In genomic region chr2:218023636-218024035, GRCh38 we compare ENCODE assay signal across 2 cellular contexts.
TF ChIP-seq lines count a peak whose summit lies in the region.

No MANE protein-coding gene starts in this region.

TF ChIP-seq in SK-N-SH, 30 proteins besides CTCF, POLR2A, EP300 and RAD21:
- TF ChIP-seq SIN3A (IDR thresholded peaks at IDR 0.05; ENCODE audit: borderline replicate concordance, low read depth, low read length), result no peak
- no peak for TF ChIP-seq FOSL2 (IDR thresholded peaks at IDR 0.05; ENCODE audit: borderline replicate concordance, low read depth)
- no peak for TF ChIP-seq IRF3 (IDR thresholded peaks at IDR 0.05; ENCODE audit: low read depth, low read length)
- TF ChIP-seq, protein P1, sequence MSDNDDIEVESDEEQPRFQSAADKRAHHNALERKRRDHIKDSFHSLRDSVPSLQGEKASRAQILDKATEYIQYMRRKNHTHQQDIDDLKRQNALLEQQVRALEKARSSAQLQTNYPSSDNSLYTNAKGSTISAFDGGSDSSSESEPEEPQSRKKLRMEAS (IDR thresholded peaks at IDR 0.05; ENCODE audit: low read depth), result no peak
- no peak for TF ChIP-seq MXI1 (IDR thresholded peaks at IDR 0.05; ENCODE audit: low read depth, low read length)
- TF ChIP-seq EZH2phosphoT487 (IDR thresholded peaks at IDR 0.05; ENCODE audit: borderline replicate concordance, low read depth), result no peak
- TF ChIP-seq, protein P2, sequence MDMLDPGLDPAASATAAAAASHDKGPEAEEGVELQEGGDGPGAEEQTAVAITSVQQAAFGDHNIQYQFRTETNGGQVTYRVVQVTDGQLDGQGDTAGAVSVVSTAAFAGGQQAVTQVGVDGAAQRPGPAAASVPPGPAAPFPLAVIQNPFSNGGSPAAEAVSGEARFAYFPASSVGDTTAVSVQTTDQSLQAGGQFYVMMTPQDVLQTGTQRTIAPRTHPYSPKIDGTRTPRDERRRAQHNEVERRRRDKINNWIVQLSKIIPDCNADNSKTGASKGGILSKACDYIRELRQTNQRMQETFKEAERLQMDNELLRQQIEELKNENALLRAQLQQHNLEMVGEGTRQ (IDR thresholded peaks at IDR 0.05; ENCODE audit: borderline replicate concordance, low read depth, low read length), result no peak
- TF ChIP-seq POLR2AphosphoS5 (IDR thresholded peaks at IDR 0.05; ENCODE audit: low read depth, low read length), result no peak
- TF ChIP-seq RFX5 (IDR thresholded peaks at IDR 0.05; ENCODE audit: low read length), result no peak
- TF ChIP-seq NFIC (IDR thresholded peaks at IDR 0.05; ENCODE audit: borderline replicate concordance), result no peak
- TF ChIP-seq TAF1 (IDR thresholded peaks at IDR 0.05; ENCODE audit: borderline replicate concordance, low read depth, low read length), result no peak

TF ChIP-seq in SK-N-SH treated with all-trans-retinoic acid at 6 μM for 48 hours, 23 proteins besides CTCF, POLR2A, EP300 and RAD21 (continued from another document):
- TF ChIP-seq BACH2 (CRISPR knock-in tag; IDR thresholded peaks at IDR 0.05; ENCODE audit: borderline replicate concordance) (no peak), ISL1 (CRISPR knock-in tag; IDR thresholded peaks at IDR 0.05) (no peak), ZC3H10 (CRISPR knock-in tag; IDR thresholded peaks at IDR 0.05) (no peak), PATZ1 (CRISPR knock-in tag; IDR thresholded peaks at IDR 0.05; ENCODE audit: borderline replicate concordance) (no peak), CSRNP3 (CRISPR knock-in tag; IDR thresholded peaks at IDR 0.05) (no peak), ZFP3 (CRISPR knock-in tag; IDR thresholded peaks at IDR 0.05) (no peak), TSHZ2 (CRISPR knock-in tag; IDR thresholded peaks at IDR 0.05) (no peak), TOX (CRISPR knock-in tag; IDR thresholded peaks at IDR 0.05; ENCODE audit: borderline replicate concordance) (no peak), ZNF565 (CRISPR knock-in tag; conservative IDR thresholded peaks at IDR 0.05; ENCODE audit: low read depth) (no peak), ZFP30 (CRISPR knock-in tag; IDR thresholded peaks at IDR 0.05) (no peak), PPARA (CRISPR knock-in tag; IDR thresholded peaks at IDR 0.05; ENCODE audit: borderline replicate concordance) (no peak), CSDC2 (CRISPR knock-in tag; IDR thresholded peaks at IDR 0.05) (no peak)
- TF ChIP-seq, protein P3, sequence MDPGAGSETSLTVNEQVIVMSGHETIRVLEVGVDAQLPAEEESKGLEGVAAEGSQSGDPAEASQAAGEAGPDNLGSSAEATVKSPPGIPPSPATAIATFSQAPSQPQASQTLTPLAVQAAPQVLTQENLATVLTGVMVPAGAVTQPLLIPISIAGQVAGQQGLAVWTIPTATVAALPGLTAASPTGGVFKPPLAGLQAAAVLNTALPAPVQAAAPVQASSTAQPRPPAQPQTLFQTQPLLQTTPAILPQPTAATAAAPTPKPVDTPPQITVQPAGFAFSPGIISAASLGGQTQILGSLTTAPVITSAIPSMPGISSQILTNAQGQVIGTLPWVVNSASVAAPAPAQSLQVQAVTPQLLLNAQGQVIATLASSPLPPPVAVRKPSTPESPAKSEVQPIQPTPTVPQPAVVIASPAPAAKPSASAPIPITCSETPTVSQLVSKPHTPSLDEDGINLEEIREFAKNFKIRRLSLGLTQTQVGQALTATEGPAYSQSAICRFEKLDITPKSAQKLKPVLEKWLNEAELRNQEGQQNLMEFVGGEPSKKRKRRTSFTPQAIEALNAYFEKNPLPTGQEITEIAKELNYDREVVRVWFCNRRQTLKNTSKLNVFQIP (CRISPR knock-in tag; IDR thresholded peaks at IDR 0.05; ENCODE audit: borderline replicate concordance, low read depth), result no peak
